In genomic region chr5:168676499-168676898, GRCh38 we compare ENCODE assay signal across 17 cellular contexts.
DNase-seq lines count a peak whose midpoint lies in the region; ATAC-seq and TF ChIP-seq lines count a peak whose summit lies in the region.
"Had no signal": no experiment of that assay in that cellular context is flagged by ENCODE, and none has a peak within 500 bp of the region (broad histone marks: within the 10 kb centered on the region; RNA-seq: fewer than 3 reads in every experiment).

No MANE protein-coding gene starts in this region.

- no peak for ATAC-seq in HG03097 (IDR thresholded peaks at IDR 0.05; ENCODE audit: low FRiP score, unreplicated experiment)
- ATAC-seq: A549 had no signal

- peaks cover 9% of the 10 kb centered on the region for H3K4me1 Mint-ChIP-seq in type B pancreatic cell (ENCODE audit: unreplicated experiment)

- H3K27me3 Mint-ChIP-seq in type B pancreatic cell = peaks cover 5% of the 10 kb centered on the region

- no peaks in the 10 kb centered on the region for H3K9me3 Mint-ChIP-seq in type B pancreatic cell

- no peak for TF ChIP-seq CTCF in epithelial cell of esophagus (IDR thresholded peaks at IDR 0.05; ENCODE audit: insufficient read depth, low read depth, low read length, missing control alignments)
- TF ChIP-seq CTCF in type B pancreatic cell (conservative IDR thresholded peaks at IDR 0.05) = no peak

- peaks cover 3% of the 10 kb centered on the region for H3K36me3 Mint-ChIP-seq in type B pancreatic cell

- H3K4me3 ChIP-seq in epithelial cell of esophagus (ENCODE audit: low read length) = no peak overlapping the region
- H3K4me3 ChIP-seq: A549, GM23248, PC-9 had no signal

- no peak overlapping the region for H3K4me3 Mint-ChIP-seq in type B pancreatic cell

- peak overlapping the region; percentile 29 for H3K27ac Mint-ChIP-seq in type B pancreatic cell

- DNase-seq in NCI-H2171 treated with DMSO at 0.1 percent for 48 hours (lab: John Stamatoyannopoulos, UW) (peak; percentile 2), NCI-H2171 (lab: John Stamatoyannopoulos, UW) (no peak), NCI-H526 treated with DMSO at 0.1 percent for 48 hours (lab: John Stamatoyannopoulos, UW) (peak; percentile 92), epithelial cell of esophagus (ENCODE audit: low read depth) (peak; percentile 48), type B pancreatic cell (ENCODE audit: extremely low spot score, unreplicated experiment) (no peak), kidney glomerular epithelial cell (lab: John Stamatoyannopoulos, UW) (no peak), NCI-H774 (lab: John Stamatoyannopoulos, UW) (no peak)
- DNase-seq: C1 segment of cervical spinal cord, GF-D8, GM23248, MV-4-11, NCI-H1436, NCI-H2029, NCI-H446, PC-9 had no signal

Comparison
In these comparisons a context has a peak if more than half of its experiments do, and no peak if none do; other contexts are left out.
1. DNase-seq: peak in NCI-H2171 treated with DMSO at 0.1 percent for 48 hours (single experiment), NCI-H526 treated with DMSO at 0.1 percent for 48 hours (single experiment) and epithelial cell of esophagus (single experiment); none in NCI-H2171 (single experiment), type B pancreatic cell (single experiment), kidney glomerular epithelial cell (single experiment) and NCI-H774 (single experiment).